ENCODE assay signal across 7 cellular contexts in the genomic region with DNA sequence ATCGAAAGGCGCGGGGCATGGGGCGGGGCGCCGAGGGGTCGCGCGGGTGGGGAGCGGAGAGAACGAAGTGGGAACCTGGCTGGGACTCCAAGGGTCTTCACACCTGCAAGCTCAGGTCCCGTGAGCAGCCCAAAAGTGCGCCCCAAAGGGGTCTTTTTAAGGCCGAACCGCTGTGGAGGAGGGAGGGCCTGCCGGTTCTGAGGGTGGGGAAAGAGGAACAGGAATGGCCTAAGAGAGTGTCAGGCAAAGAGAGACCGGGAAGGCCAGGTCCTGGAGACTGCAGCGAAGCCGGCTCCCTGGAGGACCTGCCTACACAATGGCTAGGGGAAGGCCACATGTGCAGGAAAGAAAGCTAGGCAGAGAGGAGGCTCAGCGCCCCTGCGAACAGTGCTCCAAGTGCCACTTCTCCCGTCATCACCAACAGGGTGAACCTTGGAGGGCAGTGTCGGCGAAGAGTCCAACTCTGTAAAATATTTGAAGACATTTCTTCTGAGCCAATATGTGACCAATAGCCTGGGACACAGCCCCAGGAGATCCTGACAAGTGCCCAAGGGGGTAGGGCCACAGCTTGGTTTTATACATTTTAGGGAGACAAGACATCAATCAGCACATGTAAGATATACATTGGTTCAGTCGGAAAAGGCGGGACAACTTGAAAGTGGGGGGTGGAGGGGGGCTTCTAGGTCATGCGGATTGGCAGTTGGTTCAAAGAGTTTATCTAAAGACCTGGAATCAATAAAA. TPM values are rescaled to one million over a fixed set of nuclear protein-coding genes. Genes with fewer than 3 reads are reported as not detected.
DNase-seq lines count a peak whose midpoint lies in the region; FAIRE-seq and TF ChIP-seq lines count a peak whose summit lies in the region.

No MANE protein-coding gene starts in this region.

- intact Hi-C loops in uterus (cut with DNase I; ENCODE audit: low total_unique reads): no loop called here

- H2AFZ ChIP-seq in mesenchymal stem cell (ENCODE audit: low read depth, low read length): peak overlapping the region; percentile 36

- H2BK12ac ChIP-seq in mesenchymal stem cell (ENCODE audit: low read length in 2 of 2): peak overlapping the region in 1 of 2 experiments; percentile 39

- H2BK15ac ChIP-seq in mesenchymal stem cell (ENCODE audit: low read depth, poor library complexity, severe bottlenecking): no peak overlapping the region

- peak overlapping the region; percentile 96 for H3K4me2 ChIP-seq in mesenchymal stem cell (ENCODE audit: low read length, poor library complexity, severe bottlenecking)

- H3K23ac ChIP-seq in mesenchymal stem cell (ENCODE audit: low read length in 2 of 2): peak overlapping the region in 1 of 2 experiments; percentile 28

- FAIRE-seq in GM12892 (lab: Jason Lieb, UNC): peak; percentile 5

- H3K4ac ChIP-seq in mesenchymal stem cell (ENCODE audit: low read depth in 1 of 2, low read length in 2 of 2): no peak overlapping the region

- H3K4me3 ChIP-seq in NB4 (ENCODE audit: low read depth, low read length) (peak overlapping the region; percentile 42), coronary artery (peak overlapping the region; percentile 86), mesenchymal stem cell (ENCODE audit: insufficient read depth in 1 of 2, low read depth in 1 of 2, low read length in 2 of 2) (peak overlapping the region; percentile 61 to 73), uterus (peak overlapping the region; percentile 40 to 84)

- no peak overlapping the region for H2BK120ac ChIP-seq in mesenchymal stem cell (ENCODE audit: low read depth, low read length)

- H3K36me3 ChIP-seq in mesenchymal stem cell (ENCODE audit: control insufficient read depth in 1 of 2, insufficient read depth in 2 of 2, low read depth in 1 of 2, low read length in 2 of 2) (peaks cover 3 to 11% of the 10 kb centered on the region in 2 experiments), uterus (no peaks in the 10 kb centered on the region)

- H4K91ac ChIP-seq in mesenchymal stem cell (ENCODE audit: low read length): no peak overlapping the region

- H3K4me1 ChIP-seq in mesenchymal stem cell (ENCODE audit: control insufficient read depth, insufficient read depth, low read depth, low read length): peaks cover 22% of the 10 kb centered on the region
- peaks cover 0 to 24% of the 10 kb centered on the region in 2 donors for H3K4me1 ChIP-seq in uterus

- H2AK5ac ChIP-seq in mesenchymal stem cell (ENCODE audit: low read length, severe bottlenecking): no peak overlapping the region

- H3K14ac ChIP-seq in mesenchymal stem cell (ENCODE audit: low read length in 2 of 2): peak overlapping the region in 1 of 2 experiments; percentile 44

- peaks cover 11% of the 10 kb centered on the region for H3K79me1 ChIP-seq in mesenchymal stem cell (replicated peaks; ENCODE audit: low read length, poor library complexity, severe bottlenecking)

- H2BK5ac ChIP-seq in mesenchymal stem cell (ENCODE audit: low read depth, low read length, poor library complexity, severe bottlenecking): no peak overlapping the region

- TF ChIP-seq CTCF in NB4 (IDR thresholded peaks at IDR 0.05; ENCODE audit: low read depth, low read length) (no peak), coronary artery (IDR thresholded peaks at IDR 0.05) (no peak), uterus (IDR thresholded peaks at IDR 0.05) (peak in 2 of 4 experiments; percentile 4 to 6), GM10266 (IDR thresholded peaks at IDR 0.05; ENCODE audit: control insufficient read depth, insufficient read depth, low read depth, missing control alignments) (no peak)

- H3K9me3 ChIP-seq in mesenchymal stem cell (ENCODE audit: control insufficient read depth, low read length) (no peaks in the 10 kb centered on the region), uterus (no peaks in the 10 kb centered on the region)

- peak overlapping the region; percentile 46 for H4K8ac ChIP-seq in mesenchymal stem cell (ENCODE audit: low read length)

- H3K27me3 ChIP-seq in mesenchymal stem cell (ENCODE audit: control insufficient read depth in 1 of 2, insufficient read depth in 1 of 2, low read length in 2 of 2) (peaks cover 0 to 4% of the 10 kb centered on the region in 2 experiments), uterus (no peaks in the 10 kb centered on the region)

- TF ChIP-seq POLR2A in GM12892 (IDR thresholded peaks at IDR 0.05; ENCODE audit: low read depth, low read length) (no peak), NB4 (IDR thresholded peaks at IDR 0.05; ENCODE audit: extremely low read depth, insufficient read length) (no peak), uterus (IDR thresholded peaks at IDR 0.05) (no peak)

- peak overlapping the region; percentile 73 for H3K9ac ChIP-seq in mesenchymal stem cell (ENCODE audit: low read length)

- no peak for DNase-seq in GM12892 (ENCODE audit: insufficient read length)
- no peak for DNase-seq in NB4 (ENCODE audit: low read depth)
- no peak for DNase-seq in coronary artery (ENCODE audit: low spot score)
- no peak for DNase-seq in mesenchymal stem cell
- no peak for DNase-seq in uterus
- no peak for DNase-seq in GM10266 (ENCODE audit: extremely low spot score)
- no peak for DNase-seq in D341Med (ENCODE audit: low spot score)

- peak overlapping the region; percentile 84 to 91 for H3K27ac ChIP-seq in coronary artery
- no peak overlapping the region for H3K27ac ChIP-seq in mesenchymal stem cell (ENCODE audit: low read length, poor library complexity, severe bottlenecking)
- H3K27ac ChIP-seq in uterus: peak overlapping the region; percentile 40 to 85

- WGBS in mesenchymal stem cell: 20% methylated on average over 27 of the region's 27 CpGs

- H3K18ac ChIP-seq in mesenchymal stem cell (ENCODE audit: low read depth in 1 of 2, low read length in 2 of 2): peak overlapping the region in 1 of 2 experiments; percentile 49

RNA-seq across cellular contexts. Expression of gene DGCR2, which starts 0.7 kb away (rescaled TPM):
- polyA plus RNA-seq in GM12892 (2012; ENCODE audit: missing spikeins): 6.5 TPM
- 30.8 TPM for polyA plus RNA-seq in mesenchymal stem cell (2013, experiment 1 of 2)
- polyA plus RNA-seq in mesenchymal stem cell (2013, experiment 2 of 2): 29.3 TPM
- 10 to 100 TPM; 18.2 to 88.9 (median 47.6) TPM for total RNA-seq in uterus

RNA-seq across cellular contexts. Expression of gene TSSK2, which starts 8.2 kb away (rescaled TPM):
- polyA plus RNA-seq in GM12892 (2012; ENCODE audit: missing spikeins): not detected
- polyA plus RNA-seq in mesenchymal stem cell (2013, experiment 1 of 2): not detected
- polyA plus RNA-seq in mesenchymal stem cell (2013, experiment 2 of 2): not detected
- under 1 TPM in 1 of 4 donors, not detected in 3; 0.30 TPM for total RNA-seq in uterus

RNA-seq across cellular contexts. Expression of gene ESS2, which starts 21.5 kb away (rescaled TPM):
- polyA plus RNA-seq in GM12892 (2012; ENCODE audit: missing spikeins): 5.7 TPM
- 11.9 TPM for polyA plus RNA-seq in mesenchymal stem cell (2013, experiment 1 of 2)
- polyA plus RNA-seq in mesenchymal stem cell (2013, experiment 2 of 2): 11.8 TPM
- 10 to 100 TPM in 3 of 4 donors, 1 to 10 TPM in 1; 7.4 to 14.6 (median 12.3) TPM for total RNA-seq in uterus

RNA-seq across cellular contexts. Expression of gene GSC2, which starts 27.2 kb away (rescaled TPM):
- polyA plus RNA-seq in GM12892 (2012; ENCODE audit: missing spikeins): not detected
- polyA plus RNA-seq in mesenchymal stem cell (2013, experiment 1 of 2): not detected
- not detected for polyA plus RNA-seq in mesenchymal stem cell (2013, experiment 2 of 2)
- total RNA-seq in uterus: not detected

RNA-seq across cellular contexts. Expression of gene SLC25A1, which starts 55.6 kb away (rescaled TPM):
- polyA plus RNA-seq in GM12892 (2012; ENCODE audit: missing spikeins): 27.7 TPM
- 119 TPM for polyA plus RNA-seq in mesenchymal stem cell (2013, experiment 1 of 2)
- polyA plus RNA-seq in mesenchymal stem cell (2013, experiment 2 of 2): 117 TPM
- total RNA-seq in uterus: 10 to 100 TPM in 3 of 4 donors, 1 to 10 TPM in 1; 4.7 to 42.7 (median 27.3) TPM
